In genomic region chr11:31921066-31921465, GRCh38 we compare ENCODE assay signal across 29 cellular contexts.
DNase-seq lines count a peak whose midpoint lies in the region; ATAC-seq, FAIRE-seq and TF ChIP-seq lines count a peak whose summit lies in the region.
"Had no signal": no experiment of that assay in that cellular context is flagged by ENCODE, and none has a peak within 500 bp of the region (broad histone marks: within the 10 kb centered on the region; RNA-seq: fewer than 3 reads in every experiment).

No MANE protein-coding gene starts in this region.

- H3K4me3 ChIP-seq in fibroblast of pulmonary artery (replicated peaks; ENCODE audit: low read depth, low read length) (no peak overlapping the region), neural progenitor cell (no peak overlapping the region), PC-3 (ENCODE audit: low read length) (no peak overlapping the region)
- H3K4me3 ChIP-seq: gastrocnemius medialis, lung, transverse colon had no signal

- no peaks in the 10 kb centered on the region for H3K9me3 ChIP-seq in neural progenitor cell (ENCODE audit: low read depth)
- H3K9me3 ChIP-seq in PC-3 (ENCODE audit: low read length), result no peaks in the 10 kb centered on the region
- H3K9me3 ChIP-seq: gastrocnemius medialis, transverse colon had no signal

- H3K27me3 Mint-ChIP-seq in neural progenitor cell (ENCODE audit: insufficient read depth, low read depth) (no peaks in the 10 kb centered on the region), glutamatergic neuron (ENCODE audit: unreplicated experiment) (no peaks in the 10 kb centered on the region)

- no peak overlapping the region for H3K4me2 ChIP-seq in neural progenitor cell
- H3K4me2 ChIP-seq in PC-3 (ENCODE audit: low read length), result no peak overlapping the region

- H3K36me3 ChIP-seq in neural progenitor cell, result no peaks in the 10 kb centered on the region
- H3K36me3 ChIP-seq in PC-3 (ENCODE audit: low read depth, low read length), result no peaks in the 10 kb centered on the region
- H3K36me3 ChIP-seq: gastrocnemius medialis, transverse colon had no signal

- H3K27me3 ChIP-seq in neural progenitor cell (no peaks in the 10 kb centered on the region), PC-3 (ENCODE audit: low read length) (peaks cover 9% of the 10 kb centered on the region)
- H3K27me3 ChIP-seq: gastrocnemius medialis, transverse colon had no signal

- ATAC-seq in PC-3, result no peak
- ATAC-seq: CD8-positive, alpha-beta T cell; gastrocnemius medialis; HepG2 had no signal

- no peaks in the 10 kb centered on the region for H3K79me2 ChIP-seq in neural progenitor cell (ENCODE audit: low read depth)
- H3K79me2 ChIP-seq in PC-3 (ENCODE audit: low read length), result no peaks in the 10 kb centered on the region

- BruUV-seq in PC-3 (replicated peaks; lab: Mats Ljungman, UMichigan), result no TSS peak

- H3F3A ChIP-seq in neural progenitor cell (ENCODE audit: low read depth), result no peaks in the 10 kb centered on the region
- no peaks in the 10 kb centered on the region for H3F3A ChIP-seq in PC-3 (ENCODE audit: low read length, unreplicated experiment)

- no peak overlapping the region for H3K27ac Mint-ChIP-seq in neural progenitor cell
- H3K27ac Mint-ChIP-seq in glutamatergic neuron (ENCODE audit: unreplicated experiment), result no peak overlapping the region
- H3K27ac Mint-ChIP-seq: activated B cell treated with CpG ODN at 0.5 μM for 24 hours; activated naive CD8-positive, alpha-beta T cell; activated T-helper 2 cell treated with anti-CD3 and anti-CD28 coated beads, Interferon-gamma antibody, Interleukin-2, Interleukin-4, amounts not matched to agents 10 μg/mL and 5 μg/mL and 100 μg/mL, durations not matched to agents 14 hours and 24 hours and 36 hours; CD8-positive, alpha-beta T cell had no signal

- TF ChIP-seq CTCF in fibroblast of pulmonary artery (IDR thresholded peaks at IDR 0.05; ENCODE audit: low read length, missing control alignments), result no peak
- no peak for TF ChIP-seq CTCF in neural progenitor cell (IDR thresholded peaks at IDR 0.05)
- TF ChIP-seq CTCF in PC-3 (conservative IDR thresholded peaks at IDR 0.05; ENCODE audit: low read depth, low read length), result no peak
- no peak for TF ChIP-seq CTCF in glutamatergic neuron (IDR thresholded peaks at IDR 0.05; ENCODE audit: partially characterized antibody, unreplicated experiment)

- intact Hi-C loops in PC-3 (cut with micrococcal nuclease), result no loop called here

- H3K9me3 Mint-ChIP-seq in neural progenitor cell, result no peaks in the 10 kb centered on the region
- no peaks in the 10 kb centered on the region for H3K9me3 Mint-ChIP-seq in glutamatergic neuron (ENCODE audit: unreplicated experiment)
- H3K9me3 Mint-ChIP-seq: activated B cell treated with CpG ODN at 0.5 μM for 24 hours; activated T-helper 2 cell treated with anti-CD3 and anti-CD28 coated beads, Interferon-gamma antibody, Interleukin-2, Interleukin-4, amounts not matched to agents 10 μg/mL and 5 μg/mL and 100 μg/mL, durations not matched to agents 14 hours and 24 hours and 36 hours; CD8-positive, alpha-beta T cell; H9 had no signal

- POLR2A ChIA-PET in PC-3 (lab: Charles Lee; ENCODE audit: unreplicated experiment), result no interaction called here

- H3K9me2 ChIP-seq in PC-3 (replicated peaks; ENCODE audit: low read length), result no peaks in the 10 kb centered on the region

- DNase-seq in EH (ENCODE audit: low read depth) (peak; percentile 81), HTR-8/SVneo (ENCODE audit: insufficient read length, low spot score) (peak; percentile 19), fibroblast of pulmonary artery (ENCODE audit: low read depth) (peak; percentile 4), neural progenitor cell (ENCODE audit: low spot score) (no peak), PC-3 (no peak), T-helper 1 cell (no peak), glutamatergic neuron (no peak)
- no peak for DNase-seq in stimulated activated CD4-positive, alpha-beta T cell treated with anti-CD3 and anti-CD28 coated beads, Interleukin-2, amount 100 ng/mL, for 24 hours
- DNase-seq: activated B cell treated with CpG ODN at 0.5 μM for 24 hours; activated CD4-positive, alpha-beta T cell treated with anti-CD3 and anti-CD28 coated beads, Interleukin-2, amount 50 U/mL, for 4 hours; AML-193; CD8-positive, alpha-beta T cell; effector memory CD4-positive, alpha-beta T cell; gastrocnemius medialis; H9; Kasumi-1; kidney; NCI-H1048; NCI-H1930; NCI-H345; NCI-H82; Right ventricle myocardium superior; T1000; transverse colon had no signal

- H3K4me1 ChIP-seq in neural progenitor cell, result no peaks in the 10 kb centered on the region
- H3K4me1 ChIP-seq in PC-3 (ENCODE audit: insufficient read depth, low read length), result no peaks in the 10 kb centered on the region
- H3K4me1 ChIP-seq: gastrocnemius medialis, transverse colon had no signal

- CTCF ChIA-PET in PC-3 (lab: Charles Lee), result no interaction called here

- H4K20me1 ChIP-seq in neural progenitor cell (ENCODE audit: low read depth) (no peaks in the 10 kb centered on the region), PC-3 (ENCODE audit: low read length) (no peaks in the 10 kb centered on the region)

- H3K4me3 Mint-ChIP-seq in neural progenitor cell (no peak overlapping the region), glutamatergic neuron (ENCODE audit: unreplicated experiment) (no peak overlapping the region)
- H3K4me3 Mint-ChIP-seq: activated B cell treated with CpG ODN at 0.5 μM for 24 hours; activated naive CD8-positive, alpha-beta T cell; CD8-positive, alpha-beta T cell; H9 had no signal

- H3K9ac ChIP-seq in neural progenitor cell, result no peak overlapping the region
- no peak overlapping the region for H3K9ac ChIP-seq in PC-3 (ENCODE audit: low read length)

- H2AFZ ChIP-seq in neural progenitor cell (replicated peaks) (peak overlapping the region; percentile 55), PC-3 (ENCODE audit: low read length) (no peak overlapping the region)

- H3K36me3 Mint-ChIP-seq in neural progenitor cell (no peaks in the 10 kb centered on the region), glutamatergic neuron (ENCODE audit: unreplicated experiment) (no peaks in the 10 kb centered on the region)
- H3K36me3 Mint-ChIP-seq: activated naive CD8-positive, alpha-beta T cell; CD8-positive, alpha-beta T cell had no signal

- H3K27ac ChIP-seq in neural progenitor cell (no peak overlapping the region), PC-3 (ENCODE audit: low read length) (no peak overlapping the region)
- H3K27ac ChIP-seq: gastrocnemius medialis, transverse colon had no signal

- peaks cover 3% of the 10 kb centered on the region for H3K4me1 Mint-ChIP-seq in neural progenitor cell
- no peaks in the 10 kb centered on the region for H3K4me1 Mint-ChIP-seq in glutamatergic neuron (ENCODE audit: low read depth, unreplicated experiment)
- H3K4me1 Mint-ChIP-seq: activated B cell treated with CpG ODN at 0.5 μM for 24 hours, H9 had no signal

- FAIRE-seq in HTR-8/SVneo (lab: Jason Lieb, UNC), result no peak
- FAIRE-seq: colon, HepG2, kidney had no signal

Comparison
In these comparisons a context has a peak if more than half of its experiments do, and no peak if none do; other contexts are left out.
1. DNase-seq: peak in EH (single experiment), HTR-8/SVneo (single experiment) and fibroblast of pulmonary artery (single experiment); none in neural progenitor cell (single experiment), stimulated activated CD4-positive, alpha-beta T cell treated with anti-CD3 and anti-CD28 coated beads, Interleukin-2, amount 100 ng/mL, for 24 hours (0 of 2), PC-3 (single experiment), T-helper 1 cell (0 of 5) and glutamatergic neuron (single experiment).